ENCODE assay signal across 21 cellular contexts in the genomic region with DNA sequence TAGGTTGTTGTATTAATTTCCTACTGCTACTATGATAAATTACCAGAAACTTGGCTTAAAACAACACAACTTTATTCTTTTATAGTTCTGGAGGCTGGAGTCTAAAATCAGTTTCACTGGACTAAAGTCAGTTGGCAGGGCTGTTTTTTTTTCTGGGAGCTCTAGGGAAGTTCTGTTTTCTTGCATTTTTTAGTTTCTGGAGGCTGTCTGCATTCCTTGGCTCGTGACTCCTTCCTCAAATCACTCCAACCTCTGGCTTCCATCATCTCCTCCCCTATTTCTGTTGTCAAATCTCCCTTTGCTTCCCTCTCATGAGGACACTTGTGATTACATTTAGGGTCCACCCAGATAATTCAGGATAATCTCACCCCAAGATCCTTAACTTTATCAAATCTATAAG. TPM values are rescaled to one million over a fixed set of nuclear protein-coding genes. Genes with fewer than 3 reads are reported as not detected.
DNase-seq lines count a peak whose midpoint lies in the region.
"Had no signal": no experiment of that assay in that cellular context is flagged by ENCODE, and none has a peak within 500 bp of the region (broad histone marks: within the 10 kb centered on the region; RNA-seq: fewer than 3 reads in every experiment).

No MANE protein-coding gene starts in this region.

- peaks cover 74% of the 10 kb centered on the region for H3K4me1 ChIP-seq in CD4-positive, alpha-beta memory T cell (ENCODE audit: insufficient read depth, low read length)

- H3K27me3 Mint-ChIP-seq in activated T-cell treated with anti-CD3 and anti-CD28 coated beads, Interleukin-2, amount 50 U/mL, for 24 hours, result no peaks in the 10 kb centered on the region
- H3K27me3 Mint-ChIP-seq in CD4-positive, alpha-beta memory T cell, result no peaks in the 10 kb centered on the region
- H3K27me3 Mint-ChIP-seq in activated T-helper 2 cell treated with anti-CD3 and anti-CD28 coated beads, Interferon-gamma antibody, Interleukin-2, Interleukin-4, amounts not matched to agents 10 μg/mL and 5 μg/mL and 100 μg/mL, durations not matched to agents 14 hours and 24 hours and 36 hours (ENCODE audit: low read depth), result no peaks in the 10 kb centered on the region
- H3K27me3 Mint-ChIP-seq: stimulated activated naive B cell treated with anti-CD40 and anti-IgM and Interleukin-4, amounts not matched to agents 10 μg/mL and 1 μg/mL and 100 μg/mL, for 72 hours had no signal

- no peaks in the 10 kb centered on the region for H3K36me3 ChIP-seq in CD4-positive, alpha-beta memory T cell (ENCODE audit: insufficient read depth, low read length)

- H3K36me3 Mint-ChIP-seq in activated T-cell treated with anti-CD3 and anti-CD28 coated beads, Interleukin-2, amount 50 U/mL, for 24 hours (ENCODE audit: low read depth), result peaks cover 28% of the 10 kb centered on the region
- H3K36me3 Mint-ChIP-seq in CD4-positive, alpha-beta memory T cell, result peaks cover 8 to 10% of the 10 kb centered on the region in 2 donors
- H3K36me3 Mint-ChIP-seq in activated T-helper 2 cell treated with anti-CD3 and anti-CD28 coated beads, Interferon-gamma antibody, Interleukin-2, Interleukin-4, amounts not matched to agents 10 μg/mL and 5 μg/mL and 100 μg/mL, durations not matched to agents 14 hours and 24 hours and 36 hours (ENCODE audit: low read depth), result peaks cover 16% of the 10 kb centered on the region
- H3K36me3 Mint-ChIP-seq: stimulated activated naive B cell treated with anti-CD40 and anti-IgM and Interleukin-4, amounts not matched to agents 10 μg/mL and 1 μg/mL and 100 μg/mL, for 72 hours had no signal

- CTCF ChIA-PET in CD4-positive, alpha-beta memory T cell (lab: Charles Lee; ENCODE audit: partially characterized antibody), result interaction anchor here (1.0 to 4.8 kb wide), 4 partner anchors 9 to 55 kb away, joined by 4 to 39 read pairs (median 10); no protein-coding TSS in a partner anchor

- no peaks in the 10 kb centered on the region for H3K27me3 ChIP-seq in CD4-positive, alpha-beta memory T cell (ENCODE audit: insufficient read depth, low read length)

- H3K27ac ChIP-seq in CD4-positive, alpha-beta memory T cell (ENCODE audit: low read depth, low read length), result no peak overlapping the region

- no peaks in the 10 kb centered on the region for H3K9me3 ChIP-seq in CD4-positive, alpha-beta memory T cell (ENCODE audit: control insufficient read depth in 1 of 2, low read length in 2 of 2)

- intact Hi-C loops in CD4-positive, alpha-beta memory T cell (cut with micrococcal nuclease), result loop anchor here (5.0 to 10.0 kb wide), 2 partner anchors 92 to 219 kb away; partner anchors contain the start of genes MTMR12 and ZFR
- intact Hi-C loops in activated T-helper 2 cell treated with anti-CD3 and anti-CD28 coated beads, Interferon-gamma antibody, Interleukin-2, Interleukin-4, amounts not matched to agents 10 μg/mL and 5 μg/mL and 100 μg/mL, durations not matched to agents 14 hours and 24 hours and 36 hours (cut with micrococcal nuclease), result loop anchor here (5.0 to 10.0 kb wide), 3 partner anchors 37 to 359 kb away; partner anchors contain the start of genes GOLPH3 and ZFR

- POLR2A ChIA-PET in CD4-positive, alpha-beta memory T cell (lab: Charles Lee; ENCODE audit: partially characterized antibody), result interaction anchor here (0.9 to 1.2 kb wide), 2 partner anchors 11 to 51 kb away, joined by 3 to 9 read pairs; partner anchors contain the start of gene SUB1

- H3K4me1 Mint-ChIP-seq in activated T-cell treated with anti-CD3 and anti-CD28 coated beads, Interleukin-2, amount 50 U/mL, for 24 hours (ENCODE audit: low read depth), result peaks cover 75% of the 10 kb centered on the region
- H3K4me1 Mint-ChIP-seq in CD4-positive, alpha-beta memory T cell, result peaks cover 49 to 87% (median 65%) of the 10 kb centered on the region in 4 donors
- H3K4me1 Mint-ChIP-seq in activated T-helper 2 cell treated with anti-CD3 and anti-CD28 coated beads, Interferon-gamma antibody, Interleukin-2, Interleukin-4, amounts not matched to agents 10 μg/mL and 5 μg/mL and 100 μg/mL, durations not matched to agents 14 hours and 24 hours and 36 hours (ENCODE audit: low read depth), result peaks cover 67% of the 10 kb centered on the region

- H3K4me3 ChIP-seq in CD4-positive, alpha-beta memory T cell (ENCODE audit: low read length in 2 of 2), result no peak overlapping the region
- H3K4me3 ChIP-seq: GM23338 had no signal

- DNase-seq in activated T-cell treated with anti-CD3 and anti-CD28 coated beads, Interleukin-2, amount 50 U/mL, for 24 hours, result no peak
- no peak for DNase-seq in activated T-cell treated with anti-CD3 and anti-CD28 coated beads, Interleukin-2, amount 50 U/mL, for 48 hours
- no peak for DNase-seq in CD4-positive, alpha-beta memory T cell
- no peak for DNase-seq in activated T-helper 2 cell treated with anti-CD3 and anti-CD28 coated beads, Interferon-gamma antibody, Interleukin-2, Interleukin-4, amounts not matched to agents 10 μg/mL and 5 μg/mL and 100 μg/mL, durations not matched to agents 14 hours and 24 hours and 36 hours (ENCODE audit: low spot score)
- peak; percentile 20 for DNase-seq in mucosa of gallbladder (ENCODE audit: low spot score)
- no peak for DNase-seq in SIG-M5 (lab: John Stamatoyannopoulos, UW)
- DNase-seq in D341Med (ENCODE audit: low spot score), result no peak
- no peak for DNase-seq in GF-D8 (lab: John Stamatoyannopoulos, UW)
- DNase-seq: activated CD4-positive, CD25-positive, alpha-beta regulatory T cell treated with anti-CD3 and anti-CD28 coated beads, Interleukin-2, amount 50 U/mL, for 72 hours; DND-41; endodermal cell; foreskin fibroblast; left cardiac atrium; NCI-H1417 treated with DMSO at 0.1 percent for 48 hours; NCI-H2171; NCI-H69; right cardiac atrium; stimulated activated CD4-positive, alpha-beta T cell treated with anti-CD3 and anti-CD28 coated beads, Interleukin-15, amount 100 ng/mL, for 24 hours; stimulated activated naive B cell treated with anti-CD40 and anti-IgM and Interleukin-4, amounts not matched to agents 10 μg/mL and 1 μg/mL and 100 μg/mL, for 72 hours; T1000 had no signal

- H3K4me3 Mint-ChIP-seq in activated T-cell treated with anti-CD3 and anti-CD28 coated beads, Interleukin-2, amount 50 U/mL, for 24 hours, result peak overlapping the region; percentile 49
- peak overlapping the region; percentile 21 to 89 (median 57) for H3K4me3 Mint-ChIP-seq in CD4-positive, alpha-beta memory T cell
- no peak overlapping the region for H3K4me3 Mint-ChIP-seq in activated T-helper 2 cell treated with anti-CD3 and anti-CD28 coated beads, Interferon-gamma antibody, Interleukin-2, Interleukin-4, amounts not matched to agents 10 μg/mL and 5 μg/mL and 100 μg/mL, durations not matched to agents 14 hours and 24 hours and 36 hours (ENCODE audit: low read depth)
- H3K4me3 Mint-ChIP-seq: endodermal cell; GM23338; stimulated activated naive B cell treated with anti-CD40 and anti-IgM and Interleukin-4, amounts not matched to agents 10 μg/mL and 1 μg/mL and 100 μg/mL, for 72 hours had no signal

- no peaks in the 10 kb centered on the region for H3K9me3 Mint-ChIP-seq in activated T-cell treated with anti-CD3 and anti-CD28 coated beads, Interleukin-2, amount 50 U/mL, for 24 hours
- H3K9me3 Mint-ChIP-seq in CD4-positive, alpha-beta memory T cell, result no peaks in the 10 kb centered on the region
- H3K9me3 Mint-ChIP-seq in activated T-helper 2 cell treated with anti-CD3 and anti-CD28 coated beads, Interferon-gamma antibody, Interleukin-2, Interleukin-4, amounts not matched to agents 10 μg/mL and 5 μg/mL and 100 μg/mL, durations not matched to agents 14 hours and 24 hours and 36 hours, result no peaks in the 10 kb centered on the region
- H3K9me3 Mint-ChIP-seq: endodermal cell; GM23338; stimulated activated naive B cell treated with anti-CD40 and anti-IgM and Interleukin-4, amounts not matched to agents 10 μg/mL and 1 μg/mL and 100 μg/mL, for 72 hours had no signal

- H3K27ac Mint-ChIP-seq in activated T-cell treated with anti-CD3 and anti-CD28 coated beads, Interleukin-2, amount 50 U/mL, for 24 hours, result peak overlapping the region; percentile 24
- peak overlapping the region in 5 of 7 donors; percentile 68 to 99 (median 84) for H3K27ac Mint-ChIP-seq in CD4-positive, alpha-beta memory T cell
- peak overlapping the region; percentile 40 for H3K27ac Mint-ChIP-seq in activated T-helper 2 cell treated with anti-CD3 and anti-CD28 coated beads, Interferon-gamma antibody, Interleukin-2, Interleukin-4, amounts not matched to agents 10 μg/mL and 5 μg/mL and 100 μg/mL, durations not matched to agents 14 hours and 24 hours and 36 hours
- H3K27ac Mint-ChIP-seq: endodermal cell; GM23338; stimulated activated naive B cell treated with anti-CD40 and anti-IgM and Interleukin-4, amounts not matched to agents 10 μg/mL and 1 μg/mL and 100 μg/mL, for 72 hours had no signal

RNA-seq across cellular contexts. Expression of gene SUB1, which starts 51.3 kb away (rescaled TPM):
- 100 to 1,000 TPM; 204 to 214 TPM for total RNA-seq in CD4-positive, alpha-beta memory T cell
- 100 to 1,000 TPM; 500 to 578 TPM for polyA plus RNA-seq in CD4-positive, alpha-beta memory T cell
- 380 and 404 TPM in 2 replicates for total RNA-seq in activated T-helper 2 cell treated with anti-CD3 and anti-CD28 coated beads, Interferon-gamma antibody, Interleukin-2, Interleukin-4, amounts not matched to agents 10 μg/mL and 5 μg/mL and 100 μg/mL, durations not matched to agents 14 hours and 24 hours and 36 hours
- total RNA-seq in mucosa of gallbladder, result 152 TPM

Comparison
In these comparisons a context has a peak if more than half of its experiments do, and no peak if none do; other contexts are left out.
1. H3K27ac Mint-ChIP-seq: peak in every context shown above with its lines; median percentile 84 in CD4-positive, alpha-beta memory T cell; 40 in activated T-helper 2 cell treated with anti-CD3 and anti-CD28 coated beads, Interferon-gamma antibody, Interleukin-2, Interleukin-4, amounts not matched to agents 10 μg/mL and 5 μg/mL and 100 μg/mL, durations not matched to agents 14 hours and 24 hours and 36 hours; 24 in activated T-cell treated with anti-CD3 and anti-CD28 coated beads, Interleukin-2, amount 50 U/mL, for 24 hours.